ENCODE assay signal across 2 cellular contexts in the genomic region with DNA sequence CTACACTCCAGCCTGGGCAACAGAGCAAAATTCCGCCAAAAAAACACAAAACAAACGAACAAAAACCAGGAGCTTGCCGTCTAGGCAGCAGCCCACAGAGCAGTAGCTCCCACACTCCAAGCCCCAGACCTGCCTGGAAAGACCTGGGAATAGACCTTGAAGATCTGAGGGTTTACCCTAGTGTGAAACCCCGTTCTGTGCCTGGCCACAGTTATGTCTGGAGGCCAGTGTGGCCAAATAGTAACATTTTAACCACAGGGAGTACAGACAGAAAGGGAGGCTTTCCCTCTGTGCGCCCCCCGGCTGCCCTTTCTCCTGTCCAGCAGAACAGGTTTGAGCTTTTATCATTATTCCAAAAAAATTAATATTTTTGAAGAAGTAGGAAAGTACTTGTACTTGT.
TF ChIP-seq lines count a peak whose summit lies in the region.

No MANE protein-coding gene starts in this region.

TF ChIP-seq in HCT116, 20 proteins besides CTCF, POLR2A, EP300 and RAD21:
- TF ChIP-seq SIN3A (IDR thresholded peaks at IDR 0.05; ENCODE audit: low read depth) (no peak), MAX (IDR thresholded peaks at IDR 0.05) (no peak), JUND (IDR thresholded peaks at IDR 0.05) (no peak), TCF7L2 (IDR thresholded peaks at IDR 0.05; ENCODE audit: borderline replicate concordance, extremely low read depth, insufficient read depth, insufficient read length) (no peak), EGR1 (IDR thresholded peaks at IDR 0.05; ENCODE audit: low read depth) (no peak), EZH2 (IDR thresholded peaks at IDR 0.05) (no peak)

TF ChIP-seq in K562, 482 proteins besides CTCF, POLR2A, EP300 and RAD21:
- TF ChIP-seq POLR2G (IDR thresholded peaks at IDR 0.05; ENCODE audit: low read depth, low read length) (peak; percentile 36; the same call in 1 of the 2 replicates), THRAP3 (IDR thresholded peaks at IDR 0.05; ENCODE audit: borderline replicate concordance) (no peak)
